ENCODE assay signal across 11 cellular contexts in genomic region chr6:36848658-36849441, GRCh38. TPM values are rescaled to one million over a fixed set of nuclear protein-coding genes. Genes with fewer than 3 reads are reported as not detected.
DNase-seq lines count a peak whose midpoint lies in the region; ATAC-seq and TF ChIP-seq lines count a peak whose summit lies in the region.
"Had no signal": no experiment of that assay in that cellular context is flagged by ENCODE, and none has a peak within 500 bp of the region (broad histone marks: within the 10 kb centered on the region; RNA-seq: fewer than 3 reads in every experiment).

No MANE protein-coding gene starts in this region.

- H3K79me2 ChIP-seq in OCI-LY7 (ENCODE audit: insufficient read depth, low read depth, low read length) = no peaks in the 10 kb centered on the region

- H3K27ac ChIP-seq in gastroesophageal sphincter = no peak overlapping the region
- H3K27ac ChIP-seq in OCI-LY7 (ENCODE audit: low read depth, low read length, poor library complexity, severe bottlenecking) = no peak overlapping the region
- H3K27ac ChIP-seq: esophagus muscularis mucosa had no signal

- TF ChIP-seq CTCF in Caco-2 (IDR thresholded peaks at IDR 0.05; ENCODE audit: insufficient read depth in 1 of 2, low read depth in 1 of 2, low read length in 1 of 2, severe bottlenecking in 1 of 2, unreplicated experiment in 1 of 2) = no peak
- no peak for TF ChIP-seq CTCF in nephron progenitor cell (IDR thresholded peaks at IDR 0.05)
- TF ChIP-seq CTCF in gastroesophageal sphincter (IDR thresholded peaks at IDR 0.05) = no peak
- TF ChIP-seq CTCF in OCI-LY7 (conservative IDR thresholded peaks at IDR 0.05; ENCODE audit: low read length) = no peak

- H3K4me3 Mint-ChIP-seq in Caco-2 (ENCODE audit: unreplicated experiment) (peak overlapping the region; percentile 26), nephron progenitor cell (peak overlapping the region; percentile 78)
- H3K4me3 Mint-ChIP-seq in activated CD8-positive, alpha-beta memory T cell treated with anti-CD3 and anti-CD28 coated beads, Interleukin-2, amount 10 ng/mL, durations not matched to agents 7 days and 5 days = no peak overlapping the region

- TF ChIP-seq EP300 in gastroesophageal sphincter (IDR thresholded peaks at IDR 0.05) = no peak

- ATAC-seq in esophagus mucosa = peak; percentile 35
- no peak for ATAC-seq in gastroesophageal sphincter
- no peak for ATAC-seq in activated CD8-positive, alpha-beta memory T cell treated with anti-CD3 and anti-CD28 coated beads, Interleukin-2, amount 10 ng/mL, durations not matched to agents 7 days and 5 days

- peak; percentile 46 to 66 for DNase-seq in Caco-2
- peak; percentile 80 for DNase-seq in NCI-H69 (lab: John Stamatoyannopoulos, UW)
- peak; percentile 74 for DNase-seq in nephron progenitor cell
- no peak for DNase-seq in NCI-H2196 treated with DMSO at 0.1 percent for 48 hours (lab: John Stamatoyannopoulos, UW; ENCODE audit: unreplicated experiment)
- DNase-seq in activated CD8-positive, alpha-beta memory T cell treated with anti-CD3 and anti-CD28 coated beads, Interleukin-2, amount 10 ng/mL, durations not matched to agents 7 days and 5 days = no peak
- DNase-seq in OCI-LY7 (ENCODE audit: low spot score) = no peak
- DNase-seq: DND-41, MV-4-11 had no signal

- H2AFZ ChIP-seq in OCI-LY7 (ENCODE audit: low read length) = no peak overlapping the region

- H3K4me3 ChIP-seq in Caco-2 (ENCODE audit: low read depth, low read length) (no peak overlapping the region), gastroesophageal sphincter (no peak overlapping the region), OCI-LY7 (ENCODE audit: low read depth, low read length, poor library complexity, severe bottlenecking) (no peak overlapping the region)
- H3K4me3 ChIP-seq: esophagus muscularis mucosa had no signal

- H4K20me1 ChIP-seq in OCI-LY7 (ENCODE audit: insufficient read depth, low read length) = 0 out of 2 replicates have a peak, but pooled peaks cover 6% of the 10 kb centered on the region

- H3K36me3 ChIP-seq in Caco-2 (ENCODE audit: control insufficient read depth, insufficient read depth, low read length) = no peaks in the 10 kb centered on the region
- H3K36me3 ChIP-seq in gastroesophageal sphincter = no peaks in the 10 kb centered on the region
- H3K36me3 ChIP-seq in OCI-LY7 (ENCODE audit: insufficient read depth, low read length) = peaks cover 32% of the 10 kb centered on the region
- H3K36me3 ChIP-seq: esophagus muscularis mucosa had no signal

- no peaks in the 10 kb centered on the region for H3K4me1 ChIP-seq in Caco-2
- peaks cover 0 to 35% (median 0%) of the 10 kb centered on the region in 3 donors for H3K4me1 ChIP-seq in gastroesophageal sphincter
- H3K4me1 ChIP-seq in OCI-LY7 (ENCODE audit: insufficient read depth, low read length, poor library complexity, severe bottlenecking) = no peaks in the 10 kb centered on the region

- H3K9me3 Mint-ChIP-seq in Caco-2 (ENCODE audit: unreplicated experiment) (no peaks in the 10 kb centered on the region), nephron progenitor cell (no peaks in the 10 kb centered on the region)
- H3K9me3 Mint-ChIP-seq in activated CD8-positive, alpha-beta memory T cell treated with anti-CD3 and anti-CD28 coated beads, Interleukin-2, amount 10 ng/mL, durations not matched to agents 7 days and 5 days (ENCODE audit: low read depth) = no peaks in the 10 kb centered on the region

- H3K27ac Mint-ChIP-seq in Caco-2 (ENCODE audit: unreplicated experiment) (no peak overlapping the region), nephron progenitor cell (peak overlapping the region; percentile 57)
- no peak overlapping the region for H3K27ac Mint-ChIP-seq in activated CD8-positive, alpha-beta memory T cell treated with anti-CD3 and anti-CD28 coated beads, Interleukin-2, amount 10 ng/mL, durations not matched to agents 7 days and 5 days

- H3K4me1 Mint-ChIP-seq in Caco-2 (ENCODE audit: low read depth, unreplicated experiment) (peaks cover 8% of the 10 kb centered on the region), nephron progenitor cell (peaks cover 58% of the 10 kb centered on the region)
- H3K4me1 Mint-ChIP-seq in activated CD8-positive, alpha-beta memory T cell treated with anti-CD3 and anti-CD28 coated beads, Interleukin-2, amount 10 ng/mL, durations not matched to agents 7 days and 5 days = peaks cover 2% of the 10 kb centered on the region

- no peak for TF ChIP-seq POLR2A in gastroesophageal sphincter (IDR thresholded peaks at IDR 0.05)

- POLR2A ChIA-PET in Caco-2 (lab: Charles Lee) (no interaction called here), OCI-LY7 (lab: Charles Lee) (no interaction called here)

- H3K36me3 Mint-ChIP-seq in Caco-2 (ENCODE audit: insufficient read depth, unreplicated experiment) = peaks cover 12% of the 10 kb centered on the region
- peaks cover 4% of the 10 kb centered on the region for H3K36me3 Mint-ChIP-seq in nephron progenitor cell (ENCODE audit: low read depth)
- H3K36me3 Mint-ChIP-seq in activated CD8-positive, alpha-beta memory T cell treated with anti-CD3 and anti-CD28 coated beads, Interleukin-2, amount 10 ng/mL, durations not matched to agents 7 days and 5 days = peaks cover 8% of the 10 kb centered on the region

- no peaks in the 10 kb centered on the region for H3K27me3 ChIP-seq in Caco-2 (replicated peaks; ENCODE audit: control insufficient read depth, insufficient read depth, low read length)
- H3K27me3 ChIP-seq in gastroesophageal sphincter = no peaks in the 10 kb centered on the region
- H3K27me3 ChIP-seq: esophagus muscularis mucosa had no signal

- CTCF ChIA-PET in Caco-2 (lab: Charles Lee) = interaction anchor here (0.5 to 1.0 kb wide), 4 partner anchors 65 to 272 kb away, joined by 3 to 4 read pairs (median 3); no protein-coding TSS in a partner anchor
- CTCF ChIA-PET in activated CD8-positive, alpha-beta memory T cell treated with anti-CD3 and anti-CD28 coated beads, Interleukin-2, amount 10 ng/mL, durations not matched to agents 7 days and 5 days (lab: Charles Lee) = interaction anchor here (0.6 to 7.3 kb wide), 12 partner anchors 11 to 162 kb away, joined by 3 to 131 read pairs (median 6); partner anchors contain the start of genes C6orf89 and PPIL1
- CTCF ChIA-PET in OCI-LY7 (lab: Charles Lee; ENCODE audit: unreplicated experiment) = interaction anchor here (1.2 kb wide), 1 partner anchor 83 kb away, joined by 3 read pairs; no protein-coding TSS in a partner anchor

- H3K27me3 Mint-ChIP-seq in Caco-2 (ENCODE audit: insufficient read depth, unreplicated experiment) (no peaks in the 10 kb centered on the region), nephron progenitor cell (ENCODE audit: low read depth, poor library complexity) (peaks cover 30% of the 10 kb centered on the region)
- H3K27me3 Mint-ChIP-seq in activated CD8-positive, alpha-beta memory T cell treated with anti-CD3 and anti-CD28 coated beads, Interleukin-2, amount 10 ng/mL, durations not matched to agents 7 days and 5 days = no peaks in the 10 kb centered on the region

- no peaks in the 10 kb centered on the region for H3K9me3 ChIP-seq in Caco-2
- no peaks in the 10 kb centered on the region for H3K9me3 ChIP-seq in gastroesophageal sphincter
- H3K9me3 ChIP-seq in OCI-LY7 (ENCODE audit: low read length) = no peaks in the 10 kb centered on the region
- H3K9me3 ChIP-seq: esophagus muscularis mucosa had no signal

- WGBS in gastroesophageal sphincter (ENCODE audit: low coverage in 1 of 2), 2 donors = 34 to 38% methylated on average over 10 of the region's 26 CpGs

- no TSS peak for BruUV-seq in Caco-2 (replicated peaks; lab: Mats Ljungman, UMichigan)
- BruUV-seq in OCI-LY7 (replicated peaks; lab: Mats Ljungman, UMichigan) = no TSS peak

- no peaks in the 10 kb centered on the region for H3K9me2 ChIP-seq in OCI-LY7 (ENCODE audit: insufficient read depth, low read length)

- intact Hi-C loops in Caco-2 (cut with micrococcal nuclease; ENCODE audit: unreplicated experiment) = no loop called here
- intact Hi-C loops in OCI-LY7 (cut with micrococcal nuclease; ENCODE audit: unreplicated experiment) = no loop called here

- no peak overlapping the region for H3K4me2 ChIP-seq in OCI-LY7 (ENCODE audit: low read length)

RNA-seq across cellular contexts. Expression of gene CPNE5, which starts 9.6 kb away (rescaled TPM):
- total RNA-seq in Caco-2 (2022) (not detected in 2 replicates), esophagus mucosa (1.00 TPM), gastroesophageal sphincter (1 to 10 TPM in 2 of 4 donors, under 1 TPM in 2; 0.42 to 2.3 (median 1.5) TPM), OCI-LY7 (2022) (70.7 and 89.8 TPM in 2 replicates)
- under 1 TPM; 0.79 to 0.94 TPM for total RNA-seq in activated CD8-positive, alpha-beta memory T cell treated with anti-CD3 and anti-CD28 coated beads, Interleukin-2, amount 10 ng/mL, durations not matched to agents 7 days and 5 days
- total RNA-seq in OCI-LY7 (2014; rRNA removed; shearing (Covaris generic)) = 25.3 and 37.7 TPM in 2 replicates

RNA-seq across cellular contexts. Expression of gene PPIL1, which starts 25.8 kb away (rescaled TPM):
- total RNA-seq in Caco-2 (2022) (57.7 and 61.2 TPM in 2 replicates), esophagus mucosa (25.5 TPM), gastroesophageal sphincter (10 to 100 TPM; 13.5 to 28.5 (median 24.0) TPM), OCI-LY7 (2022) (35.6 and 40.0 TPM in 2 replicates)
- total RNA-seq in activated CD8-positive, alpha-beta memory T cell treated with anti-CD3 and anti-CD28 coated beads, Interleukin-2, amount 10 ng/mL, durations not matched to agents 7 days and 5 days = 10 to 100 TPM; 30.8 to 39.9 TPM
- 34.6 and 38.9 TPM in 2 replicates for total RNA-seq in OCI-LY7 (2014; rRNA removed; shearing (Covaris generic))

RNA-seq across cellular contexts. Expression of gene C6orf89, which starts 36.9 kb away (rescaled TPM):
- total RNA-seq in Caco-2 (2022) (24.4 and 24.5 TPM in 2 replicates), esophagus mucosa (33.6 TPM), gastroesophageal sphincter (10 to 100 TPM; 62.1 to 73.8 (median 69.8) TPM), OCI-LY7 (2022) (25.7 and 30.0 TPM in 2 replicates)
- total RNA-seq in activated CD8-positive, alpha-beta memory T cell treated with anti-CD3 and anti-CD28 coated beads, Interleukin-2, amount 10 ng/mL, durations not matched to agents 7 days and 5 days = 10 to 100 TPM; 46.4 to 47.7 TPM
- total RNA-seq in OCI-LY7 (2014; rRNA removed; shearing (Covaris generic)) = 14.7 and 20.1 TPM in 2 replicates

Comparison
In these comparisons a context has a peak if more than half of its experiments do, and no peak if none do; other contexts are left out.
1. DNase-seq: peak in Caco-2 (2 of 2), NCI-H69 (single experiment) and nephron progenitor cell (single experiment); none in NCI-H2196 treated with DMSO at 0.1 percent for 48 hours (single experiment), activated CD8-positive, alpha-beta memory T cell treated with anti-CD3 and anti-CD28 coated beads, Interleukin-2, amount 10 ng/mL, durations not matched to agents 7 days and 5 days (single experiment) and OCI-LY7 (single experiment).
2. RNA of gene CPNE5, which starts 9.6 kb away (total RNA-seq): 25.3 to 89.8 TPM in OCI-LY7; 0.42 to 2.3 TPM in gastroesophageal sphincter, 1.00 TPM in esophagus mucosa (single experiment), 0.79 to 0.94 TPM in activated CD8-positive, alpha-beta memory T cell treated with anti-CD3 and anti-CD28 coated beads, Interleukin-2, amount 10 ng/mL, durations not matched to agents 7 days and 5 days and not detected in Caco-2; every median in the first group is over 4 times any median in the second.